Comparison of ENCODE assay signal across 14 cellular contexts in genomic region chr7:21585070-21585724, GRCh38.
A peak's percentile ranks its signal among the peaks of the same experiment; 100 is the strongest.
DNase-seq lines count a peak whose midpoint lies in the region; ATAC-seq and TF ChIP-seq lines count a peak whose summit lies in the region.
"Had no signal": no experiment of that assay in that cellular context is flagged by ENCODE, and none has a peak within 500 bp of the region (broad histone marks: within the 10 kb centered on the region; RNA-seq: fewer than 3 reads in every experiment).

No MANE protein-coding gene starts in this region.

- no peak overlapping the region for H3K4me2 ChIP-seq in parathyroid adenoma (ENCODE audit: low read length)
- H3K4me2 ChIP-seq: BLaER1 had no signal

- no peaks in the 10 kb centered on the region for H3K27me3 ChIP-seq in parathyroid adenoma (ENCODE audit: control insufficient read depth, insufficient read depth, low read length)
- H3K27me3 ChIP-seq: BLaER1 had no signal

- H3K79me2 ChIP-seq in parathyroid adenoma: peaks cover 22% of the 10 kb centered on the region

- ATAC-seq in GM19463 (IDR thresholded peaks at IDR 0.05; ENCODE audit: unreplicated experiment): no peak

- no peak for TF ChIP-seq CTCF in parathyroid adenoma (IDR thresholded peaks at IDR 0.05)

- H3K36me3 ChIP-seq in parathyroid adenoma (ENCODE audit: control insufficient read depth, insufficient read depth, low read length): peaks cover 11% of the 10 kb centered on the region
- H3K36me3 ChIP-seq: BLaER1 had no signal

- H3K4me3 ChIP-seq in parathyroid adenoma (ENCODE audit: low read depth, low read length): no peak overlapping the region
- H3K4me3 ChIP-seq: BLaER1 had no signal

- H3K27ac ChIP-seq in parathyroid adenoma: peak overlapping the region; percentile 94
- H3K27ac ChIP-seq: BLaER1 had no signal

- H3K9me3 ChIP-seq in parathyroid adenoma (ENCODE audit: control insufficient read depth, low read length): peaks cover 7% of the 10 kb centered on the region

- no peak overlapping the region for H3K9ac ChIP-seq in parathyroid adenoma
- H3K9ac ChIP-seq: BLaER1 had no signal

- peak; percentile 4 for DNase-seq in NCI-H345 (lab: John Stamatoyannopoulos, UW)
- no peak for DNase-seq in NCI-H345 treated with DMSO at 0.1 percent for 48 hours (lab: John Stamatoyannopoulos, UW; ENCODE audit: unreplicated experiment)
- DNase-seq in DMS53 treated with DMSO at 0.1 percent for 48 hours (lab: John Stamatoyannopoulos, UW; ENCODE audit: unreplicated experiment): peak; percentile 60
- DNase-seq in NCI-H510A (lab: John Stamatoyannopoulos, UW): peak; percentile 71
- DNase-seq in KG1 (lab: John Stamatoyannopoulos, UW): no peak
- no peak for DNase-seq in SIG-M5 (lab: John Stamatoyannopoulos, UW)
- DNase-seq: 8988T; CD4-positive, alpha-beta memory T cell; DMS79; GDM1; H9 had no signal

- H3K4me1 ChIP-seq in parathyroid adenoma: peaks cover 64% of the 10 kb centered on the region

- no peak overlapping the region for H2AFZ ChIP-seq in parathyroid adenoma

Comparison
In these comparisons a context has a peak if more than half of its experiments do, and no peak if none do; other contexts are left out.
1. DNase-seq: peak in NCI-H345 (single experiment), DMS53 treated with DMSO at 0.1 percent for 48 hours (single experiment) and NCI-H510A (single experiment); none in NCI-H345 treated with DMSO at 0.1 percent for 48 hours (single experiment), KG1 (single experiment) and SIG-M5 (single experiment).